Comparison of ENCODE assay signal across 22 cellular contexts in the genomic region with DNA sequence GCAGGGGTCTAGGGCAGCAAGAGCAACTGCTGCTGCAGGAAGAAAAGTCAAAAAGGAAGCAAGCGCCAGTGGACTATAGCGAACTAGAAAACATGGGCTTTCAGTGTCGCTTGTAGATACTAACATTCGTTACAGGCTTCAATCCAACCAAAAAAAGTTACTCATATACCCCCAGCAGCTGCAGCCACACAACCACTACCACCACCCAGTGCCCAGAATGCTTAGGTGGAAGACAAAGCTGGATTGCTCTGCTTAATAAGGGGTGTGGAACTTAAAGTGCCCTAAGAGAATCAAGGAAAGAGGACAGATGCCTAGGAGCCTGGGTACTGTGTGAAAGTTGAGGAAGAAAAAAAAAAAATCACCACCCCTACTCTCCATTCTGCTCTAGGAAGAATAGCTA.
"Had no signal": no experiment of that assay in that cellular context is flagged by ENCODE, and none has a peak within 500 bp of the region (broad histone marks: within the 10 kb centered on the region; RNA-seq: fewer than 3 reads in every experiment).

No MANE protein-coding gene starts in this region.

- H3K27ac Mint-ChIP-seq: activated CD8-positive, alpha-beta T cell treated with anti-CD3 and anti-CD28 coated beads, Interleukin-2, amount 10 ng/mL, durations not matched to agents 7 days and 5 days; activated naive CD4-positive, alpha-beta T cell treated with anti-CD3 and anti-CD28 coated beads for 36 hours; brain; immature natural killer cell; naive thymus-derived CD4-positive, alpha-beta T cell; stimulated activated naive CD8-positive, alpha-beta T cell treated with anti-CD3 and anti-CD28 coated beads, Interleukin-15, amount 100 ng/mL, for 72 hours had no signal

- H3K4me3 ChIP-seq: dorsolateral prefrontal cortex, ovary, smooth muscle cell had no signal

- H3K4me1 Mint-ChIP-seq: immature natural killer cell; naive thymus-derived CD4-positive, alpha-beta T cell; stimulated activated naive CD8-positive, alpha-beta T cell treated with anti-CD3 and anti-CD28 coated beads, Interleukin-15, amount 100 ng/mL, for 72 hours had no signal

- H3K4me2 ChIP-seq: smooth muscle cell had no signal

- DNase-seq: activated CD4-positive, alpha-beta T cell treated with anti-CD3 and anti-CD28 coated beads for 4 hours; activated CD8-positive, alpha-beta T cell treated with anti-CD3 and anti-CD28 coated beads, Interleukin-2, amount 10 ng/mL, durations not matched to agents 7 days and 5 days; activated naive CD4-positive, alpha-beta T cell treated with anti-CD3 and anti-CD28 coated beads for 36 hours; activated T-cell treated with anti-CD3 and anti-CD28 coated beads, Interleukin-2, amount 50 U/mL, for 4 hours; caudate nucleus; dorsolateral prefrontal cortex; erythroblast; foreskin melanocyte; head of caudate nucleus; immature natural killer cell; kidney glomerular epithelial cell; mesendoderm; naive thymus-derived CD4-positive, alpha-beta T cell; ovary; stimulated activated CD4-positive, alpha-beta T cell treated with anti-CD3 and anti-CD28 coated beads, Interleukin-4, amount 100 ng/mL, for 1 hour; stimulated activated naive CD8-positive, alpha-beta T cell treated with anti-CD3 and anti-CD28 coated beads, Interleukin-15, amount 100 ng/mL, for 72 hours; SW 1271; T-helper 2 cell; trophoblast cell had no signal

- H3K9me3 ChIP-seq: ovary had no signal

- H3K36me3 Mint-ChIP-seq: immature natural killer cell; naive thymus-derived CD4-positive, alpha-beta T cell had no signal

- H3K27me3 ChIP-seq: dorsolateral prefrontal cortex, ovary had no signal

- H3K27ac ChIP-seq: dorsolateral prefrontal cortex, ovary had no signal

- H3K4me3 Mint-ChIP-seq: activated CD8-positive, alpha-beta T cell treated with anti-CD3 and anti-CD28 coated beads, Interleukin-2, amount 10 ng/mL, durations not matched to agents 7 days and 5 days; activated naive CD4-positive, alpha-beta T cell treated with anti-CD3 and anti-CD28 coated beads for 36 hours; activated T-cell treated with anti-CD3 and anti-CD28 coated beads, Interleukin-2, amount 50 U/mL, for 4 hours; brain; immature natural killer cell; naive thymus-derived CD4-positive, alpha-beta T cell; stimulated activated naive CD8-positive, alpha-beta T cell treated with anti-CD3 and anti-CD28 coated beads, Interleukin-15, amount 100 ng/mL, for 72 hours had no signal

- ATAC-seq: activated CD8-positive, alpha-beta T cell treated with anti-CD3 and anti-CD28 coated beads, Interleukin-2, amount 10 ng/mL, durations not matched to agents 7 days and 5 days; activated T-cell treated with anti-CD3 and anti-CD28 coated beads, Interleukin-2, amount 50 U/mL, for 4 hours; naive thymus-derived CD4-positive, alpha-beta T cell; sciatic nerve; stimulated activated naive CD8-positive, alpha-beta T cell treated with anti-CD3 and anti-CD28 coated beads, Interleukin-15, amount 100 ng/mL, for 72 hours had no signal

- H3K36me3 ChIP-seq: ovary had no signal

- H3K27me3 Mint-ChIP-seq: brain; naive thymus-derived CD4-positive, alpha-beta T cell; stimulated activated naive CD8-positive, alpha-beta T cell treated with anti-CD3 and anti-CD28 coated beads, Interleukin-15, amount 100 ng/mL, for 72 hours had no signal
